14 cellular contexts compared by ENCODE assay signal in genomic region chr13:103883698-103884097, GRCh38.
DNase-seq lines count a peak whose midpoint lies in the region; ATAC-seq, FAIRE-seq and TF ChIP-seq lines count a peak whose summit lies in the region.
"Had no signal": no experiment of that assay in that cellular context is flagged by ENCODE, and none has a peak within 500 bp of the region (broad histone marks: within the 10 kb centered on the region; RNA-seq: fewer than 3 reads in every experiment).

No MANE protein-coding gene starts in this region.

- H3K4me1 ChIP-seq in SJSA1 (replicated peaks) (peaks cover 22% of the 10 kb centered on the region), fibroblast of lung (ENCODE audit: control insufficient read depth, extremely low read depth, insufficient read depth, low read length) (no peaks in the 10 kb centered on the region), pancreas (no peaks in the 10 kb centered on the region)

- no peaks in the 10 kb centered on the region for H3K79me2 ChIP-seq in fibroblast of lung (ENCODE audit: control insufficient read depth, insufficient read depth, low read length)

- no peak overlapping the region for H3K9ac ChIP-seq in fibroblast of lung (ENCODE audit: insufficient read depth, low read length)

- H3K27ac ChIP-seq in SJSA1 (peak overlapping the region; percentile 79), fibroblast of lung (ENCODE audit: insufficient read depth, low read length) (no peak overlapping the region), pancreas (peak overlapping the region in 1 of 4 donors; percentile 30)

- H3K4me3 Mint-ChIP-seq in natural killer cell, result no peak overlapping the region
- H3K4me3 Mint-ChIP-seq: activated T-helper 17 cell treated with anti-CD3 and anti-CD28 coated beads, Interleukin-2, amount 50 U/mL, for 72 hours; stimulated activated memory B cell treated with anti-CD40 and anti-IgM and Interleukin-4, amounts not matched to agents 10 μg/mL and 1 μg/mL and 100 μg/mL, for 72 hours; T-helper 17 cell had no signal

- peaks cover 9 to 17% of the 10 kb centered on the region in 2 donors for H3K9me3 Mint-ChIP-seq in natural killer cell

- no peaks in the 10 kb centered on the region for H3K27me3 Mint-ChIP-seq in natural killer cell (ENCODE audit: low read depth in 2 of 2)
- H3K27me3 Mint-ChIP-seq: activated T-helper 17 cell treated with anti-CD3 and anti-CD28 coated beads, Interleukin-2, amount 50 U/mL, for 72 hours; stimulated activated memory B cell treated with anti-CD40 and anti-IgM and Interleukin-4, amounts not matched to agents 10 μg/mL and 1 μg/mL and 100 μg/mL, for 72 hours; T-helper 17 cell had no signal

- H3K4me1 Mint-ChIP-seq in natural killer cell, result no peaks in the 10 kb centered on the region
- H3K4me1 Mint-ChIP-seq: activated T-helper 17 cell treated with anti-CD3 and anti-CD28 coated beads, Interleukin-2, amount 50 U/mL, for 72 hours; stimulated activated memory B cell treated with anti-CD40 and anti-IgM and Interleukin-4, amounts not matched to agents 10 μg/mL and 1 μg/mL and 100 μg/mL, for 72 hours; T-helper 17 cell had no signal

- no peak for TF ChIP-seq CTCF in fibroblast of lung (conservative IDR thresholded peaks at IDR 0.05 in 1 of 2, IDR thresholded peaks at IDR 0.05 in 1 of 2; ENCODE audit: low read depth in 1 of 2, low read length in 2 of 2)
- TF ChIP-seq CTCF in pancreas (IDR thresholded peaks at IDR 0.05), result no peak
- TF ChIP-seq CTCF in natural killer cell (IDR thresholded peaks at IDR 0.05), result no peak

- FAIRE-seq in pancreas (lab: Jason Lieb, UNC), result no peak
- FAIRE-seq: GM19239 had no signal

- intact Hi-C loops in pancreas (cut with DNase I) (no loop called here), natural killer cell (cut with micrococcal nuclease) (no loop called here)

- H3K9me3 ChIP-seq in SJSA1 (replicated peaks) (no peaks in the 10 kb centered on the region), fibroblast of lung (ENCODE audit: control insufficient read depth, insufficient read depth, low read depth, low read length) (no peaks in the 10 kb centered on the region), pancreas (no peaks in the 10 kb centered on the region)

- no peaks in the 10 kb centered on the region for H4K20me1 ChIP-seq in fibroblast of lung (ENCODE audit: control insufficient read depth, extremely low read depth, insufficient read depth, low read length)

- WGBS in pancreas, 2 donors, result 68 to 72% methylated on average over 8 of the region's 8 CpGs

- peak overlapping the region; percentile 32 for H3K4me2 ChIP-seq in fibroblast of lung (ENCODE audit: extremely low read depth, insufficient read depth, low read length)

- H3K27me3 ChIP-seq in SJSA1 (replicated peaks) (no peaks in the 10 kb centered on the region), fibroblast of lung (ENCODE audit: control insufficient read depth, insufficient read depth, low read length) (no peaks in the 10 kb centered on the region), pancreas (peaks cover 0 to 5% (median 0%) of the 10 kb centered on the region in 4 donors)

- H3K4me3 ChIP-seq in SJSA1 (no peak overlapping the region), fibroblast of lung (replicated peaks in 1 of 4; ENCODE audit: control extremely low read depth in 1 of 4, insufficient read depth in 1 of 4, low read depth in 3 of 4, low read length in 4 of 4) (peak overlapping the region in 1 of 4 experiments; percentile 61), pancreas (peak overlapping the region in 1 of 4 donors; percentile 5)

- DNase-seq in SJSA1 (ENCODE audit: low read depth in 1 of 2, low spot score in 2 of 2), result peak in 1 of 2 experiments; percentile 69
- peak; percentile 23 to 60 for DNase-seq in fibroblast of lung (ENCODE audit: low read depth in 2 of 2)
- no peak for DNase-seq in pancreas
- no peak for DNase-seq in natural killer cell
- no peak for DNase-seq in activated naive CD4-positive, alpha-beta T cell (lab: John Stamatoyannopoulos, UW)
- DNase-seq in NCI-H1105 treated with DMSO at 0.1 percent for 48 hours (lab: John Stamatoyannopoulos, UW), result no peak
- DNase-seq: activated CD4-positive, alpha-beta T cell treated with anti-CD3 and anti-CD28 coated beads, Interleukin-2, amount 50 U/mL, for 48 hours; stimulated activated CD4-positive, alpha-beta T cell treated with anti-CD3 and anti-CD28 coated beads, Interleukin-2, amount 100 ng/mL, for 48 hours; T-helper 17 cell had no signal

- no peaks in the 10 kb centered on the region for H3K36me3 Mint-ChIP-seq in natural killer cell
- H3K36me3 Mint-ChIP-seq: stimulated activated memory B cell treated with anti-CD40 and anti-IgM and Interleukin-4, amounts not matched to agents 10 μg/mL and 1 μg/mL and 100 μg/mL, for 72 hours had no signal

- H3K36me3 ChIP-seq in SJSA1 (no peaks in the 10 kb centered on the region), fibroblast of lung (ENCODE audit: control insufficient read depth, insufficient read depth, low read length) (no peaks in the 10 kb centered on the region), pancreas (no peaks in the 10 kb centered on the region)

- H2AFZ ChIP-seq in fibroblast of lung (ENCODE audit: low read length), result no peak overlapping the region

- no peak overlapping the region for H3K27ac Mint-ChIP-seq in natural killer cell
- H3K27ac Mint-ChIP-seq: activated T-helper 17 cell treated with anti-CD3 and anti-CD28 coated beads, Interleukin-2, amount 50 U/mL, for 72 hours; stimulated activated memory B cell treated with anti-CD40 and anti-IgM and Interleukin-4, amounts not matched to agents 10 μg/mL and 1 μg/mL and 100 μg/mL, for 72 hours; T-helper 17 cell had no signal

- ATAC-seq in GM18511 (IDR thresholded peaks at IDR 0.05; ENCODE audit: unreplicated experiment), result peak; percentile 26
- ATAC-seq in pancreas, result peak in 3 of 4 donors; percentile 23 to 50 (median 49)
- ATAC-seq in HG02970 (IDR thresholded peaks at IDR 0.05; ENCODE audit: low FRiP score, unreplicated experiment), result no peak
- no peak for ATAC-seq in natural killer cell
- ATAC-seq: activated T-helper 17 cell treated with anti-CD3 and anti-CD28 coated beads, Interleukin-2, amount 50 U/mL, for 72 hours; stimulated activated memory B cell treated with anti-CD40 and anti-IgM and Interleukin-4, amounts not matched to agents 10 μg/mL and 1 μg/mL and 100 μg/mL, for 72 hours; T-helper 17 cell had no signal

Comparison
In these comparisons a context has a peak if more than half of its experiments do, and no peak if none do; other contexts are left out.
1. ATAC-seq: peak in GM18511 (single experiment) and pancreas (3 of 4); none in HG02970 (single experiment) and natural killer cell (0 of 3).
2. DNase-seq: peak in fibroblast of lung (2 of 2); none in pancreas (0 of 6), natural killer cell (single experiment), activated naive CD4-positive, alpha-beta T cell (0 of 4) and NCI-H1105 treated with DMSO at 0.1 percent for 48 hours (single experiment).